ENCODE assay signal across 8 cellular contexts in genomic region chr15:84736375-84736774, GRCh38. TPM values are rescaled to one million over a fixed set of nuclear protein-coding genes. Genes with fewer than 3 reads are reported as not detected.
DNase-seq lines count a peak whose midpoint lies in the region; ATAC-seq and TF ChIP-seq lines count a peak whose summit lies in the region.

No MANE protein-coding gene starts in this region.

- H3K4me1 Mint-ChIP-seq in natural killer cell: peaks cover 38 to 40% of the 10 kb centered on the region in 2 donors

- peak overlapping the region; percentile 53 for H3K4me3 Mint-ChIP-seq in natural killer cell

- ATAC-seq in GM18517 (IDR thresholded peaks at IDR 0.05; ENCODE audit: unreplicated experiment) (peak; percentile 65), HG03039 (IDR thresholded peaks at IDR 0.05; ENCODE audit: unreplicated experiment) (peak; percentile 40), natural killer cell (peak; percentile 56 to 77 (median 76))

- TF ChIP-seq CTCF in natural killer cell (IDR thresholded peaks at IDR 0.05) (no peak), coronary artery (IDR thresholded peaks at IDR 0.05) (no peak)

- no peak overlapping the region for H3K4me3 ChIP-seq in coronary artery

- H3K36me3 Mint-ChIP-seq in natural killer cell: no peaks in the 10 kb centered on the region

- no peaks in the 10 kb centered on the region for H3K9me3 Mint-ChIP-seq in natural killer cell

- H3K27me3 Mint-ChIP-seq in natural killer cell (ENCODE audit: low read depth in 2 of 2): no peaks in the 10 kb centered on the region

- peak overlapping the region; percentile 70 to 96 for H3K27ac Mint-ChIP-seq in natural killer cell

- DNase-seq in activated CD4-positive, alpha-beta T cell treated with anti-CD3 and anti-CD28 coated beads for 48 hours: peak; percentile 82
- DNase-seq in natural killer cell (peak; percentile 41), coronary artery (ENCODE audit: low spot score) (no peak), NCI-H1694 treated with DMSO at 0.1 percent for 48 hours (lab: John Stamatoyannopoulos, UW) (no peak), CD1c-positive myeloid dendritic cell (ENCODE audit: extremely low spot score) (no peak), DMS153 (lab: John Stamatoyannopoulos, UW) (no peak)

- H3K27ac ChIP-seq in coronary artery: no peak overlapping the region

- intact Hi-C loops in natural killer cell (cut with micrococcal nuclease): no loop called here

RNA-seq across cellular contexts. Expression of gene ZNF592, which starts 12.0 kb away (rescaled TPM):
- 10 to 100 TPM; 38.0 to 43.8 (median 39.1) TPM for total RNA-seq in natural killer cell

RNA-seq across cellular contexts. Expression of gene SEC11A, which starts 20.4 kb away (rescaled TPM):
- total RNA-seq in natural killer cell: 10 to 100 TPM; 78.7 to 89.3 (median 81.8) TPM

Comparison
In these comparisons a context has a peak if more than half of its experiments do, and no peak if none do; other contexts are left out.
1. DNase-seq: peak in activated CD4-positive, alpha-beta T cell treated with anti-CD3 and anti-CD28 coated beads for 48 hours (single experiment) and natural killer cell (single experiment); none in coronary artery (single experiment), NCI-H1694 treated with DMSO at 0.1 percent for 48 hours (single experiment), CD1c-positive myeloid dendritic cell (single experiment) and DMS153 (single experiment).
2. Peak in every context shown above with its lines, with median percentiles within 50 percentile points of each other: ATAC-seq.